Comparison of ENCODE assay signal across 27 cellular contexts in genomic region chr20:8170921-8171320, GRCh38.
"Had no signal": no experiment of that assay in that cellular context is flagged by ENCODE, and none has a peak within 500 bp of the region (broad histone marks: within the 10 kb centered on the region; RNA-seq: fewer than 3 reads in every experiment).

No MANE protein-coding gene starts in this region.

- H3K4me3 ChIP-seq: psoas muscle, right lobe of liver, sigmoid colon, smooth muscle cell, spleen, suprapubic skin, testis, tibial artery, transverse colon, upper lobe of right lung, uterus had no signal

- H3K9me3 ChIP-seq: neutrophil, psoas muscle, right lobe of liver, sigmoid colon, spleen, suprapubic skin, testis, tibial artery, transverse colon, upper lobe of right lung, uterus had no signal

- H3K27ac ChIP-seq: neutrophil, parathyroid adenoma, psoas muscle, right lobe of liver, sigmoid colon, spleen, suprapubic skin, testis, tibial artery, transverse colon, upper lobe of right lung, uterus had no signal

- H3K36me3 ChIP-seq: neutrophil, right lobe of liver, sigmoid colon, suprapubic skin, tibial artery, transverse colon, upper lobe of right lung, uterus had no signal

- DNase-seq: naive thymus-derived CD8-positive, alpha-beta T cell; nephron progenitor cell; nucleus accumbens; posterior cingulate gyrus; psoas muscle; right cardiac atrium; right lobe of liver; sigmoid colon; spleen; stimulated activated CD4-positive, alpha-beta T cell treated with anti-CD3 and anti-CD28 coated beads, Interleukin-12 subunit alpha, Interleukin-12 subunit beta, amount 100 ng/mL, for 4 hours; stimulated activated CD4-positive, alpha-beta T cell treated with anti-CD3 and anti-CD28 coated beads, Interleukin-1b, Interleukin-23, amount 100 ng/mL, for 48 hours; stimulated activated CD4-positive, alpha-beta T cell treated with anti-CD3 and anti-CD28 coated beads, Interleukin-4, amount 100 ng/mL, for 1 hour; stimulated activated CD4-positive, alpha-beta T cell treated with anti-CD3 and anti-CD28 coated beads, Interleukin-4, amount 100 ng/mL, for 4 hours; stimulated activated CD8-positive, alpha-beta memory T cell treated with anti-CD3 and anti-CD28 coated beads, Interleukin-4, amount 100 ng/mL, for 48 hours; stimulated activated naive CD4-positive, alpha-beta T cell; stimulated activated naive CD8-positive, alpha-beta T cell treated with anti-CD3 and anti-CD28 coated beads, Interleukin-15, amount 100 ng/mL, for 72 hours; stimulated activated naive CD8-positive, alpha-beta T cell treated with anti-CD3 and anti-CD28 coated beads, Interleukin-15, Interleukin-2, amounts not matched to agents 100 U/mL and 50 U/mL, for 24 hours; substantia nigra; testis; tibial artery; transverse colon; upper lobe of right lung; uterus had no signal

- H3K4me1 ChIP-seq: right lobe of liver, spleen, suprapubic skin, testis, tibial artery, transverse colon, upper lobe of right lung, uterus had no signal

- H3K27me3 ChIP-seq: neutrophil, right lobe of liver, sigmoid colon, spleen, suprapubic skin, testis, tibial artery, transverse colon, upper lobe of right lung, uterus had no signal
